30 cellular contexts compared by ENCODE assay signal in the genomic region with DNA sequence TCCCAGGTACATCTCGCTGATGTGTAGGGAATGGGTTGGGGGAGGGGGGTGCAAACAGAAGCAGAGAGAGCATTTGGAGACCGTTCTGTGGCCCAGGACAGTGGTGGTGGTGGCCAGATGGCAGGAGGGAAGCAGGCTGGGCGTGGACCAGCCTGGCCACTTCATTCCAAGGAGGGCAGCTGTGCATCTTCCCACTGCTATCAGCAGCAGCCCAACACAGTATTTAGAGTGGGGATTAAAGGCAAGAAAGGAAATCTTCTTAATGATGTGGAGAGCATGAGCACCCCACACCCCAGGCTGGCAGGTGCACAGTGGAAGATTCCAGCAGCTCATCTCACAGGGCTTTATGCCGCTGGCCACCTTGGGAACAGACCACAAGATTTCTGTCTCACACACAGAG.
"Had no signal": no experiment of that assay in that cellular context is flagged by ENCODE, and none has a peak within 500 bp of the region (broad histone marks: within the 10 kb centered on the region; RNA-seq: fewer than 3 reads in every experiment).

No MANE protein-coding gene starts in this region.

- H3K27ac ChIP-seq: brain microvascular endothelial cell, esophagus muscularis mucosa, foreskin keratinocyte, gastrocnemius medialis, heart left ventricle had no signal

- H3K4me3 Mint-ChIP-seq: activated CD4-positive, alpha-beta memory T cell treated with anti-CD3 and anti-CD28 coated beads, Interleukin-2, amount 10 ng/mL, durations not matched to agents 7 days and 5 days; activated CD4-positive, alpha-beta T cell treated with anti-CD3 and anti-CD28 coated beads, Interleukin-2, amount 10 ng/mL, durations not matched to agents 7 days and 5 days; activated naive CD8-positive, alpha-beta T cell; activated T-cell treated with anti-CD3 and anti-CD28 coated beads, Interleukin-2, amount 50 U/mL, for 4 hours; activated T-helper 17 cell treated with anti-CD3 and anti-CD28 coated beads, Interleukin-2, amount 50 U/mL, for 72 hours; central memory CD8-positive, alpha-beta T cell; effector memory CD8-positive, alpha-beta T cell; WTC11 had no signal

- DNase-seq: activated CD4-positive, alpha-beta memory T cell treated with anti-CD3 and anti-CD28 coated beads, Interleukin-2, amount 10 ng/mL, durations not matched to agents 7 days and 5 days; activated CD4-positive, alpha-beta T cell treated with anti-CD3 and anti-CD28 coated beads for 1 hour; activated CD4-positive, alpha-beta T cell treated with anti-CD3 and anti-CD28 coated beads for 4 hours; activated CD4-positive, alpha-beta T cell treated with anti-CD3 and anti-CD28 coated beads, Interleukin-2, amount 10 ng/mL, durations not matched to agents 7 days and 5 days; activated CD4-positive, alpha-beta T cell treated with anti-CD3 and anti-CD28 coated beads, Interleukin-2, amount 50 U/mL, for 4 hours; activated CD8-positive, alpha-beta memory T cell treated with anti-CD3 and anti-CD28 coated beads, Interleukin-2, amount 50 U/mL, for 48 hours; activated effector memory CD4-positive, alpha-beta T cell treated with Interleukin-2 at 50 U/mL for 16 hours; activated gamma-delta T cell treated with Interleukin-2 at 50 U/mL for 16 hours; activated naive CD4-positive, alpha-beta T cell treated with anti-CD3 and anti-CD28 coated beads, Interleukin-2, amount 50 U/mL, for 16 hours; activated naive CD4-positive, alpha-beta T cell treated with Interleukin-2 at 50 U/mL for 16 hours; activated T-cell treated with anti-CD3 and anti-CD28 coated beads for 4 hours; activated T-cell treated with anti-CD3 and anti-CD28 coated beads, Interleukin-2, amount 50 U/mL, for 4 hours; amniotic stem cell; anterior cingulate cortex; brain microvascular endothelial cell; cortex of kidney; dermis blood vessel endothelial cell; effector CD4-positive, alpha-beta T cell; effector memory CD8-positive, alpha-beta T cell; erythroblast; foreskin keratinocyte; gastrocnemius medialis; glutamatergic neuron; heart left ventricle; T-helper 2 cell had no signal

- H3K27me3 ChIP-seq: brain microvascular endothelial cell, foreskin keratinocyte, gastrocnemius medialis had no signal

- H3K36me3 ChIP-seq: brain microvascular endothelial cell, esophagus muscularis mucosa, gastrocnemius medialis, heart left ventricle had no signal

- H3K4me3 ChIP-seq: esophagus muscularis mucosa, gastrocnemius medialis, heart left ventricle had no signal

- H3K4me1 ChIP-seq: esophagus muscularis mucosa, foreskin keratinocyte, gastrocnemius medialis, heart left ventricle had no signal

- H3K4me1 Mint-ChIP-seq: activated CD4-positive, alpha-beta memory T cell treated with anti-CD3 and anti-CD28 coated beads, Interleukin-2, amount 10 ng/mL, durations not matched to agents 7 days and 5 days; activated CD4-positive, alpha-beta T cell treated with anti-CD3 and anti-CD28 coated beads, Interleukin-2, amount 10 ng/mL, durations not matched to agents 7 days and 5 days; activated T-helper 17 cell treated with anti-CD3 and anti-CD28 coated beads, Interleukin-2, amount 50 U/mL, for 72 hours; central memory CD8-positive, alpha-beta T cell had no signal

- H3K9me3 ChIP-seq: esophagus muscularis mucosa, gastrocnemius medialis, heart left ventricle had no signal

- H3K27ac Mint-ChIP-seq: activated CD4-positive, alpha-beta memory T cell treated with anti-CD3 and anti-CD28 coated beads, Interleukin-2, amount 10 ng/mL, durations not matched to agents 7 days and 5 days; activated CD4-positive, alpha-beta T cell treated with anti-CD3 and anti-CD28 coated beads, Interleukin-2, amount 10 ng/mL, durations not matched to agents 7 days and 5 days; activated naive CD8-positive, alpha-beta T cell; activated T-helper 17 cell treated with anti-CD3 and anti-CD28 coated beads, Interleukin-2, amount 50 U/mL, for 72 hours; effector memory CD8-positive, alpha-beta T cell; WTC11 had no signal

- H3K36me3 Mint-ChIP-seq: activated naive CD8-positive, alpha-beta T cell had no signal
